ENCODE assay signal across 1 cellular context in the genomic region with DNA sequence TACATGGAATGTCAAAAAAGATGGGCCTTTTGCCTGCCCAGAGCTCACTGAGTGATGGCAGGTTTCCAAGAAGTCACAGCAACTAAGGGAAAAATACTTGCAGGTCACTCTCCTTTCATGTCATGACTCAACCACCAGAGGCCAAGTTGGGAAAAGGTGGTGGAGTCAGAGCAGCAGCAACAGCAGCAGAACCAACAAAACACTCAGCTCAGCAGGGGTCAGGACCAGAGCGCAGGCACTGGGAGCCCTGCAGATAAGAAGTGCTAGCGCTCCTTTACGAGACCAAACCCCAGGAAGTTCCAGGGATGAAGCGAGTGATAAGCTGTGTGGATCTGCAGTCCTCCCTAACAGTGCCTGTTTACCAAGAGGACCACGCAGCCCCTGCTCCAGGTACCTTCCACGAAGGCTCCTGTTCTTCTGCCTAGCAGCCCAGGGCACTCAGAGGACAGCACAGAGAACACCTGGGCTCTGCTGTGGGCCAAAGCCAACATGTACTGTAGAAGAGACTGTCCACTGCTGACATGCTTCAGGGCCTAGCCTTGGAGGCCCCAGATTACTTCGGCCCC.
TF ChIP-seq lines count a peak whose summit lies in the region.

No MANE protein-coding gene starts in this region.

TF ChIP-seq in HepG2, 621 proteins besides CTCF, POLR2A, EP300 and RAD21 (continued from another document):
- TF ChIP-seq SRSF1 (optimal IDR thresholded peaks at IDR 0.05; ENCODE audit: low read depth, low read length) (no peak), ZNF350 (CRISPR knock-in tag; IDR thresholded peaks at IDR 0.05; ENCODE audit: borderline replicate concordance, low read depth) (no peak), GATAD2A (CRISPR knock-in tag; IDR thresholded peaks at IDR 0.05) (peak; percentile 53; the same call in 1 of the 2 replicates), MAX (IDR thresholded peaks at IDR 0.05) (no peak), CREM (IDR thresholded peaks at IDR 0.05) (no peak), CREM (CRISPR knock-in tag; IDR thresholded peaks at IDR 0.05) (no peak), REXO4 (CRISPR knock-in tag; IDR thresholded peaks at IDR 0.05; ENCODE audit: borderline replicate concordance) (no peak), FIP1L1 (IDR thresholded peaks at IDR 0.05; ENCODE audit: borderline replicate concordance, insufficient read depth, low read depth, low read length) (no peak), CCAR2 (optimal IDR thresholded peaks at IDR 0.05; ENCODE audit: low read depth, low read length) (no peak), CEBPG (CRISPR knock-in tag; IDR thresholded peaks at IDR 0.05) (0 out of 2 replicates have a peak, but pooled peaks have one; percentile 13), GMEB1 (CRISPR knock-in tag; IDR thresholded peaks at IDR 0.05; ENCODE audit: borderline replicate concordance) (no peak), PITX1 (CRISPR knock-in tag; IDR thresholded peaks at IDR 0.05) (no peak), CHD2 (IDR thresholded peaks at IDR 0.05; ENCODE audit: low read depth, low read length) (no peak), TCF7L2 (IDR thresholded peaks at IDR 0.05; ENCODE audit: low read depth, low read length) (no peak), TCF12 (IDR thresholded peaks at IDR 0.05) (no peak), TCF12 (CRISPR knock-in tag; IDR thresholded peaks at IDR 0.05) (no peak), ZBTB33 (CRISPR knock-in tag; IDR thresholded peaks at IDR 0.05) (peak; percentile 28; the same call in 1 of the 2 replicates), TSC22D2 (CRISPR knock-in tag; IDR thresholded peaks at IDR 0.05; ENCODE audit: borderline replicate concordance) (no peak), RFXANK (CRISPR knock-in tag; IDR thresholded peaks at IDR 0.05) (no peak)
- TF ChIP-seq, protein P1, sequence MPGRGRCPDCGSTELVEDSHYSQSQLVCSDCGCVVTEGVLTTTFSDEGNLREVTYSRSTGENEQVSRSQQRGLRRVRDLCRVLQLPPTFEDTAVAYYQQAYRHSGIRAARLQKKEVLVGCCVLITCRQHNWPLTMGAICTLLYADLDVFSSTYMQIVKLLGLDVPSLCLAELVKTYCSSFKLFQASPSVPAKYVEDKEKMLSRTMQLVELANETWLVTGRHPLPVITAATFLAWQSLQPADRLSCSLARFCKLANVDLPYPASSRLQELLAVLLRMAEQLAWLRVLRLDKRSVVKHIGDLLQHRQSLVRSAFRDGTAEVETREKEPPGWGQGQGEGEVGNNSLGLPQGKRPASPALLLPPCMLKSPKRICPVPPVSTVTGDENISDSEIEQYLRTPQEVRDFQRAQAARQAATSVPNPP (CRISPR knock-in tag; IDR thresholded peaks at IDR 0.05), result no peak
- TF ChIP-seq, protein P2, sequence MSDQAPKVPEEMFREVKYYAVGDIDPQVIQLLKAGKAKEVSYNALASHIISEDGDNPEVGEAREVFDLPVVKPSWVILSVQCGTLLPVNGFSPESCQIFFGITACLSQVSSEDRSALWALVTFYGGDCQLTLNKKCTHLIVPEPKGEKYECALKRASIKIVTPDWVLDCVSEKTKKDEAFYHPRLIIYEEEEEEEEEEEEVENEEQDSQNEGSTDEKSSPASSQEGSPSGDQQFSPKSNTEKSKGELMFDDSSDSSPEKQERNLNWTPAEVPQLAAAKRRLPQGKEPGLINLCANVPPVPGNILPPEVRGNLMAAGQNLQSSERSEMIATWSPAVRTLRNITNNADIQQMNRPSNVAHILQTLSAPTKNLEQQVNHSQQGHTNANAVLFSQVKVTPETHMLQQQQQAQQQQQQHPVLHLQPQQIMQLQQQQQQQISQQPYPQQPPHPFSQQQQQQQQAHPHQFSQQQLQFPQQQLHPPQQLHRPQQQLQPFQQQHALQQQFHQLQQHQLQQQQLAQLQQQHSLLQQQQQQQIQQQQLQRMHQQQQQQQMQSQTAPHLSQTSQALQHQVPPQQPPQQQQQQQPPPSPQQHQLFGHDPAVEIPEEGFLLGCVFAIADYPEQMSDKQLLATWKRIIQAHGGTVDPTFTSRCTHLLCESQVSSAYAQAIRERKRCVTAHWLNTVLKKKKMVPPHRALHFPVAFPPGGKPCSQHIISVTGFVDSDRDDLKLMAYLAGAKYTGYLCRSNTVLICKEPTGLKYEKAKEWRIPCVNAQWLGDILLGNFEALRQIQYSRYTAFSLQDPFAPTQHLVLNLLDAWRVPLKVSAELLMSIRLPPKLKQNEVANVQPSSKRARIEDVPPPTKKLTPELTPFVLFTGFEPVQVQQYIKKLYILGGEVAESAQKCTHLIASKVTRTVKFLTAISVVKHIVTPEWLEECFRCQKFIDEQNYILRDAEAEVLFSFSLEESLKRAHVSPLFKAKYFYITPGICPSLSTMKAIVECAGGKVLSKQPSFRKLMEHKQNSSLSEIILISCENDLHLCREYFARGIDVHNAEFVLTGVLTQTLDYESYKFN (CRISPR knock-in tag; conservative IDR thresholded peaks at IDR 0.05), result peak; percentile 27; the same call in 1 of the 2 replicates
TF ChIP-seq in HepG2: peak in this region for 38.
